In the genomic region with DNA sequence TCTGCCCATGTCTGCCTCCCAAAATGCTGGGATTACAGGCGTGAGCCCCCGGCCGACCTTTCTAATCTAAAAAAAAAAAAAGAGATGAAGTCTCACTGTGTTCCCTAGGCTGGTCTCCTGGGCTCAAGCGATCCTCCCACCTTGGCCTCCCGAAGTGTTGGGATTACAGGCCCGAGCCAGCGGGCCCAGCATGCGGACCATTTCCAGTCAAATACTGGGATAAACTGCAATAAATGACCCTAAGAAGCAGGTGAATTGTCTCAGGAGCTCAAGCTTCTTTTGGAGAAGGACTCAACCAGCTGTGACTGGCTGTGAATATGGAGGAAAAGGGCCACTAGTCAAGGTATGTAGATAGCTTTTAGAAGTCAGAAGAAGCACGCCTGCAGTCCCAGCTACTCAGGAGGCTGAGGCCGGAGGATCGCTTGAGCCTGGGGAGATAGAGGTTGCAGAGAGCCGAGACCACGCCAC, we compare ENCODE assay signal across 8 cellular contexts. TPM values are rescaled to one million over a fixed set of nuclear protein-coding genes. Genes with fewer than 3 reads are reported as not detected.
DNase-seq lines count a peak whose midpoint lies in the region; ATAC-seq and TF ChIP-seq lines count a peak whose summit lies in the region.

No MANE protein-coding gene starts in this region.

- H3K27me3 ChIP-seq in trophoblast cell (ENCODE audit: insufficient read depth, low read length): no peaks in the 10 kb centered on the region

- no peak for TF ChIP-seq CTCF in OCI-LY7 (conservative IDR thresholded peaks at IDR 0.05; ENCODE audit: low read length)
- no peak for TF ChIP-seq CTCF in epithelial cell of esophagus (IDR thresholded peaks at IDR 0.05; ENCODE audit: insufficient read depth, low read depth, low read length, missing control alignments)

- peak overlapping the region; percentile 48 for H2BK120ac ChIP-seq in trophoblast cell (ENCODE audit: insufficient read depth, low read length, poor library complexity)

- H4K91ac ChIP-seq in trophoblast cell (ENCODE audit: low read depth, low read length): peak overlapping the region; percentile 85

- H3K18ac ChIP-seq in trophoblast cell (ENCODE audit: low read length): peak overlapping the region; percentile 93

- H3K4ac ChIP-seq in trophoblast cell (ENCODE audit: low read depth, low read length): no peak overlapping the region

- peak overlapping the region; percentile 69 for H3K4me2 ChIP-seq in OCI-LY7 (ENCODE audit: low read length)
- peak overlapping the region; percentile 72 for H3K4me2 ChIP-seq in trophoblast cell (ENCODE audit: low read length)

- H3K9me3 ChIP-seq in OCI-LY7 (ENCODE audit: low read length): no peaks in the 10 kb centered on the region
- H3K9me3 ChIP-seq in trophoblast cell (ENCODE audit: insufficient read depth, low read depth, low read length): no peaks in the 10 kb centered on the region

- no peaks in the 10 kb centered on the region for H4K20me1 ChIP-seq in OCI-LY7 (ENCODE audit: insufficient read depth, low read length)

- no peak overlapping the region for H3K23ac ChIP-seq in trophoblast cell (ENCODE audit: low read length)

- H3K14ac ChIP-seq in trophoblast cell (ENCODE audit: low read length): peak overlapping the region; percentile 91

- no peak for DNase-seq in OCI-LY7 (ENCODE audit: low spot score)
- DNase-seq in epithelial cell of esophagus (ENCODE audit: low read depth): no peak
- no peak for DNase-seq in trophoblast cell
- DNase-seq in hippocampal formation (lab: John Stamatoyannopoulos, UW): no peak
- DNase-seq in COLO668 (lab: John Stamatoyannopoulos, UW; ENCODE audit: unreplicated experiment): no peak
- no peak for DNase-seq in NCI-H774 (lab: John Stamatoyannopoulos, UW)
- DNase-seq in HUDEP-2 (lab: John Stamatoyannopoulos, UW; ENCODE audit: unreplicated experiment in 76 of 76): no peak

- H3K27ac ChIP-seq in OCI-LY7 (ENCODE audit: low read depth, low read length, poor library complexity, severe bottlenecking): peak overlapping the region; percentile 85
- peak overlapping the region; percentile 37 for H3K27ac ChIP-seq in trophoblast cell (ENCODE audit: low read depth, low read length)

- H2BK5ac ChIP-seq in trophoblast cell (ENCODE audit: low read depth, low read length, poor library complexity): peak overlapping the region; percentile 45

- peak overlapping the region; percentile 42 for H3K9ac ChIP-seq in trophoblast cell (ENCODE audit: low read length)

- peak overlapping the region; percentile 83 for H4K12ac ChIP-seq in trophoblast cell (ENCODE audit: low read depth, low read length)

- H3K4me3 ChIP-seq in OCI-LY7 (ENCODE audit: low read depth, low read length, poor library complexity, severe bottlenecking) (peak overlapping the region; percentile 93), epithelial cell of esophagus (ENCODE audit: low read length) (peak overlapping the region; percentile 72), trophoblast cell (ENCODE audit: low read depth, low read length) (peak overlapping the region; percentile 67)

- no peaks in the 10 kb centered on the region; the same call in 1 of the 2 replicates for H3K36me3 ChIP-seq in OCI-LY7 (ENCODE audit: insufficient read depth, low read length)
- H3K36me3 ChIP-seq in trophoblast cell (ENCODE audit: control insufficient read depth in 1 of 2, insufficient read depth in 2 of 2, low read length in 2 of 2): no peaks in the 10 kb centered on the region

- peak overlapping the region; percentile 72; the same call in 1 of the 2 replicates for H2AFZ ChIP-seq in OCI-LY7 (ENCODE audit: low read length)
- H2AFZ ChIP-seq in trophoblast cell (ENCODE audit: insufficient read depth, low read length, poor library complexity): peak overlapping the region; percentile 99

- H2BK12ac ChIP-seq in trophoblast cell (ENCODE audit: low read length): no peak overlapping the region

- WGBS in trophoblast cell (ENCODE audit: extremely low coverage, insufficient coverage, insufficient read length): no CpG with 5 or more reads among the region's 13 CpGs

- H3K79me1 ChIP-seq in trophoblast cell (ENCODE audit: low read length): peaks cover 15% of the 10 kb centered on the region

- H2AK5ac ChIP-seq in trophoblast cell (ENCODE audit: low read length): no peak overlapping the region

- intact Hi-C loops in OCI-LY7 (cut with micrococcal nuclease; ENCODE audit: unreplicated experiment): loop anchor here (1.0 to 5.0 kb wide), 3 partner anchors 23 to 211 kb away; a partner anchor contains a TSS

- POLR2A ChIA-PET in OCI-LY7 (lab: Charles Lee): interaction anchor here (0.5 to 6.6 kb wide), 13 partner anchors 24 to 343 kb away, joined by 3 to 95 read pairs (median 5); no protein-coding TSS in a partner anchor

- peak; percentile 10 for ATAC-seq in GM18511 (IDR thresholded peaks at IDR 0.05; ENCODE audit: unreplicated experiment)

- H3K4me1 ChIP-seq in OCI-LY7 (ENCODE audit: insufficient read depth, low read length, poor library complexity, severe bottlenecking): peaks cover 37% of the 10 kb centered on the region
- H3K4me1 ChIP-seq in trophoblast cell (ENCODE audit: control insufficient read depth in 1 of 2, insufficient read depth in 2 of 2, low read length in 2 of 2): peaks cover 4 to 8% of the 10 kb centered on the region in 2 experiments

- H3K79me2 ChIP-seq in OCI-LY7 (ENCODE audit: insufficient read depth, low read depth, low read length): peaks cover 36% of the 10 kb centered on the region; the same call in 1 of the 2 replicates
- peaks cover 9% of the 10 kb centered on the region for H3K79me2 ChIP-seq in trophoblast cell (ENCODE audit: control insufficient read depth, insufficient read depth, low read length, poor library complexity)

- H4K8ac ChIP-seq in trophoblast cell (ENCODE audit: low read depth, low read length): peak overlapping the region; percentile 98

- CTCF ChIA-PET in OCI-LY7 (lab: Charles Lee; ENCODE audit: unreplicated experiment): interaction anchor here (0.6 to 1.6 kb wide), 6 partner anchors 36 to 99 kb away, joined by 3 to 22 read pairs (median 4); a partner anchor contains a TSS

- H3K9me2 ChIP-seq in OCI-LY7 (ENCODE audit: insufficient read depth, low read length): no peaks in the 10 kb centered on the region

- BruUV-seq in OCI-LY7 (replicated peaks; lab: Mats Ljungman, UMichigan): TSS peak; percentile 91

RNA-seq across cellular contexts. Expression of a gene that starts 0.6 kb away (rescaled TPM):
- total RNA-seq in OCI-LY7 (2014; rRNA removed; shearing (Covaris generic)): 31.9 and 38.1 TPM in 2 replicates
- 32.2 and 33.1 TPM in 2 replicates for total RNA-seq in OCI-LY7 (2022)
- 63.8 and 66.1 TPM in 2 replicates for polyA plus RNA-seq in trophoblast cell (2013)

RNA-seq across cellular contexts. Expression of a gene that starts 36.0 kb away (rescaled TPM):
- 20.7 and 25.5 TPM in 2 replicates for total RNA-seq in OCI-LY7 (2014; rRNA removed; shearing (Covaris generic))
- 38.5 and 40.4 TPM in 2 replicates for total RNA-seq in OCI-LY7 (2022)
- 46.9 and 48.9 TPM in 2 replicates for polyA plus RNA-seq in trophoblast cell (2013)
